24 cellular contexts compared by ENCODE assay signal in genomic region chr7:25429731-25430130, GRCh38.
DNase-seq lines count a peak whose midpoint lies in the region; ATAC-seq and TF ChIP-seq lines count a peak whose summit lies in the region.
"Had no signal": no experiment of that assay in that cellular context is flagged by ENCODE, and none has a peak within 500 bp of the region (broad histone marks: within the 10 kb centered on the region; RNA-seq: fewer than 3 reads in every experiment).

No MANE protein-coding gene starts in this region.

- no peak for TF ChIP-seq CTCF in thyroid gland (IDR thresholded peaks at IDR 0.05)
- TF ChIP-seq CTCF in stomach (IDR thresholded peaks at IDR 0.05): no peak

- TF ChIP-seq EP300 in stomach (IDR thresholded peaks at IDR 0.05): no peak

- H3K9me3 ChIP-seq in thyroid gland: no peaks in the 10 kb centered on the region
- H3K9me3 ChIP-seq in stomach: no peaks in the 10 kb centered on the region
- H3K9me3 ChIP-seq: body of pancreas, lower lobe of right lung, SJCRH30, upper lobe of left lung had no signal

- ATAC-seq in GM21528 (IDR thresholded peaks at IDR 0.05; ENCODE audit: low FRiP score, unreplicated experiment): no peak
- ATAC-seq: activated CD8-positive, alpha-beta T cell treated with anti-CD3 and anti-CD28 coated beads for 36 hours; body of pancreas; K562; lower lobe of right lung; naive thymus-derived CD8-positive, alpha-beta T cell; stimulated activated naive B cell treated with anti-CD40 and anti-IgM and Interleukin-4, amounts not matched to agents 10 μg/mL and 1 μg/mL and 100 μg/mL, for 72 hours; T-helper 17 cell; WTC11 had no signal

- H3K4me1 ChIP-seq in thyroid gland (peaks cover 0 to 17% of the 10 kb centered on the region in 2 donors), stomach (peaks cover 0 to 6% (median 0%) of the 10 kb centered on the region in 4 donors)
- H3K4me1 ChIP-seq: body of pancreas, lower lobe of right lung, SJCRH30, upper lobe of left lung had no signal

- 52% methylated on average over 3 of the region's 3 CpGs for whole genome bisulfite sequencing in thyroid gland, 2 donors
- 40 to 49% (median 43%) methylated on average over 3 of the region's 3 CpGs for WGBS in stomach, 5 donors

- TF ChIP-seq POLR2A in thyroid gland (IDR thresholded peaks at IDR 0.05) (no peak), stomach (IDR thresholded peaks at IDR 0.05) (no peak)

- H3K36me3 ChIP-seq in thyroid gland: no peaks in the 10 kb centered on the region
- H3K36me3 ChIP-seq in stomach: no peaks in the 10 kb centered on the region
- H3K36me3 ChIP-seq: lower lobe of right lung, SJCRH30, upper lobe of left lung had no signal

- no peaks in the 10 kb centered on the region for H3K27me3 ChIP-seq in thyroid gland
- H3K27me3 ChIP-seq in stomach: no peaks in the 10 kb centered on the region
- H3K27me3 ChIP-seq: body of pancreas, SJCRH30, upper lobe of left lung had no signal

- intact Hi-C loops in thyroid gland (cut with DNase I): no loop called here
- intact Hi-C loops in stomach (cut with DNase I; ENCODE audit: low total_unique reads): no loop called here

- H3K27ac ChIP-seq in thyroid gland (peak overlapping the region in 1 of 3 donors; percentile 48), stomach (no peak overlapping the region)
- H3K27ac ChIP-seq: body of pancreas, lower lobe of right lung, SJCRH30, upper lobe of left lung had no signal

- in situ Hi-C loops in G401 (cut with HindIII; ENCODE audit: low sequenced_read_pairs): no loop called here

- peak; percentile 11 for DNase-seq in M059J (ENCODE audit: low read depth)
- DNase-seq in fibroblast of peridontal ligament (ENCODE audit: extremely low read depth): peak; percentile 35
- DNase-seq in myocyte (ENCODE audit: low read depth): peak; percentile 6
- DNase-seq in thyroid gland: peak; percentile 18 to 44
- no peak for DNase-seq in G401 (ENCODE audit: low spot score)
- no peak for DNase-seq in stomach
- DNase-seq: activated CD8-positive, alpha-beta T cell treated with anti-CD3 and anti-CD28 coated beads for 36 hours; activated naive CD4-positive, alpha-beta T cell treated with anti-CD3 and anti-CD28 coated beads, Interleukin-2, amount 50 U/mL, for 16 hours; activated T-cell treated with anti-CD3 and anti-CD28 coated beads, Interleukin-2, amount 50 U/mL, for 24 hours; AML-193; body of pancreas; cortex of kidney; lower lobe of right lung; naive thymus-derived CD8-positive, alpha-beta T cell; NCI-H1048; NCI-H2081; NCI-H524 treated with DMSO at 0.1 percent for 48 hours; SJCRH30; stimulated activated naive B cell treated with anti-CD40 and anti-IgM and Interleukin-4, amounts not matched to agents 10 μg/mL and 1 μg/mL and 100 μg/mL, for 72 hours; T-helper 17 cell; upper lobe of left lung had no signal

- H3K4me3 ChIP-seq in thyroid gland (replicated peaks in 1 of 3): no peak overlapping the region
- no peak overlapping the region for H3K4me3 ChIP-seq in stomach
- H3K4me3 ChIP-seq: body of pancreas, K562, lower lobe of right lung, SJCRH30, upper lobe of left lung had no signal

Comparison
In these comparisons a context has a peak if more than half of its experiments do, and no peak if none do; other contexts are left out.
1. DNase-seq: peak in M059J (single experiment), fibroblast of peridontal ligament (single experiment), myocyte (single experiment) and thyroid gland (2 of 2); none in G401 (single experiment) and stomach (single experiment).